ENCODE assay signal across 8 cellular contexts in the genomic region with DNA sequence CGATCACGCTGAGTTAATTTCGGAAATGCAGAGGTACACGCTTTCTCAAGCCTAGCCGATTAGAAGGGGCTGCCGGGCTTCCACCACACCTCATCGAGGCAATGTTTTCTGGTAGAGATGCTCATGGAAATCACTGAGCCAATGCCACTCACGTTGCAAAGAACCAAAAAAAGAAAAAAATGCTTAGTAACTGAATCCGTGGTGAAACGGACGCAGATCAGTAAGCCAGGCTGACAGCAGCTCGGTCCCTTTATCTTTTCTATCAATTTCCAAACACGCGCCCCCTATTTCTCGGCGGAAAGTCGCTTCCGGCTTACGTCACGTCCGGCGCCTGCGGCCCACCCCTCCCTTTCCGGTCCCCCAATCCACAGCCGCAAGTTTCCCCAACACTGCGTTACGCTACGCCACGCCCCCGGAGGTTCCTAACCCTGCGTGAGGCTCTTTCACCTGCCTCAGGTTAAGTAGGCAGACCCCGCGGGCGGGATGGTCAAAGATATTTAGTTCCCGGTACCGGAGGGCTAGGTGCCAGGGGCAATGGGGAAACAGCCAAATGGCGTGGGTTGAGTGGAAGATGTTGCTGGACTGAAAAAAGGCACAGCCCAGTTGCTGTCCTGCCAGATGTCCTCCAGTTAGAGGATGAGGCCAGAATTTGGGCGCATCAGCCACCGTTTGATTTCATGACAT. TPM values are rescaled to one million over a fixed set of nuclear protein-coding genes. Genes with fewer than 3 reads are reported as not detected.
DNase-seq lines count a peak whose midpoint lies in the region; ATAC-seq and TF ChIP-seq lines count a peak whose summit lies in the region.

NSUN6 (minus strand) TSS at position 264 of the 684 bp plus-strand sequence. CDS start 384 bp downstream, outside the sequence.

- DNase-seq in GM10266 (ENCODE audit: extremely low spot score) (peak; percentile 78), NCI-H1092 (lab: John Stamatoyannopoulos, UW) (peak; percentile 53), SW 1271 (lab: John Stamatoyannopoulos, UW) (peak; percentile 16 to 78), cardiac muscle cell (ENCODE audit: low read depth in 1 of 2, low spot score in 1 of 2) (peak; percentile 89 to 90), transverse colon (peak; percentile 94)
- DNase-seq in activated naive CD8-positive, alpha-beta T cell treated with anti-CD3 and anti-CD28 coated beads, Interleukin-2, amount 10 ng/mL, durations not matched to agents 7 days and 5 days = peak; percentile 91

- H3K79me2 ChIP-seq in parathyroid adenoma = no peaks in the 10 kb centered on the region

- peak within 1 kb of the TSS; percentile 95 for H3K27ac Mint-ChIP-seq in activated naive CD8-positive, alpha-beta T cell treated with anti-CD3 and anti-CD28 coated beads, Interleukin-2, amount 10 ng/mL, durations not matched to agents 7 days and 5 days

- H3K27ac ChIP-seq in cardiac muscle cell = peak within 1 kb of the TSS; percentile 82
- peak within 1 kb of the TSS; percentile 85 for H3K27ac ChIP-seq in parathyroid adenoma
- peak within 1 kb of the TSS; percentile 87 to 89 (median 88) for H3K27ac ChIP-seq in transverse colon

- peak within 1 kb of the TSS; percentile 11 for H3K9ac ChIP-seq in parathyroid adenoma

- no peaks in the 10 kb centered on the region for H3K27me3 ChIP-seq in cardiac muscle cell
- H3K27me3 ChIP-seq in parathyroid adenoma (ENCODE audit: control insufficient read depth, insufficient read depth, low read length) = no peaks in the 10 kb centered on the region
- H3K27me3 ChIP-seq in transverse colon = no peaks in the 10 kb centered on the region

- H3K36me3 Mint-ChIP-seq in activated naive CD8-positive, alpha-beta T cell treated with anti-CD3 and anti-CD28 coated beads, Interleukin-2, amount 10 ng/mL, durations not matched to agents 7 days and 5 days = peaks cover 11% of the 10 kb centered on the region

- POLR2A ChIA-PET in activated naive CD8-positive, alpha-beta T cell treated with anti-CD3 and anti-CD28 coated beads, Interleukin-2, amount 10 ng/mL, durations not matched to agents 7 days and 5 days (lab: Charles Lee) = interaction anchor here (2.8 kb wide), 1 partner anchor 8 kb away, joined by 25 read pairs; the partner anchor contains the start of gene ARL5B

- H3K9me3 ChIP-seq in cardiac muscle cell (ENCODE audit: low read depth) (no peaks in the 10 kb centered on the region), parathyroid adenoma (ENCODE audit: control insufficient read depth, low read length) (no peaks in the 10 kb centered on the region), transverse colon (no peaks in the 10 kb centered on the region)

- H3K36me3 ChIP-seq in cardiac muscle cell (no peaks in the 10 kb centered on the region), parathyroid adenoma (ENCODE audit: control insufficient read depth, insufficient read depth, low read length) (no peaks in the 10 kb centered on the region), transverse colon (no peaks in the 10 kb centered on the region)

- peak within 1 kb of the TSS; percentile 84 for H3K4me3 ChIP-seq in cardiac muscle cell
- peak within 1 kb of the TSS; percentile 92 for H3K4me3 ChIP-seq in parathyroid adenoma (ENCODE audit: low read depth, low read length)
- H3K4me3 ChIP-seq in transverse colon = peak within 1 kb of the TSS; percentile 53 to 81 (median 62)

- peak within 1 kb of the TSS; percentile 95 for H3K4me2 ChIP-seq in parathyroid adenoma (ENCODE audit: low read length)

- peak within 1 kb of the TSS; percentile 81 for H2AFZ ChIP-seq in parathyroid adenoma

- H3K9me3 Mint-ChIP-seq in activated naive CD8-positive, alpha-beta T cell treated with anti-CD3 and anti-CD28 coated beads, Interleukin-2, amount 10 ng/mL, durations not matched to agents 7 days and 5 days = no peaks in the 10 kb centered on the region

- in situ Hi-C loops in transverse colon (cut with MboI; ENCODE audit: low pct_ligation_motif_present in 1 of 4, low pct_unique_long_range_greater_than_20kb in 1 of 4, low sequenced_read_pairs in 3 of 4) = no loop called here

- H3K27me3 Mint-ChIP-seq in activated naive CD8-positive, alpha-beta T cell treated with anti-CD3 and anti-CD28 coated beads, Interleukin-2, amount 10 ng/mL, durations not matched to agents 7 days and 5 days = no peaks in the 10 kb centered on the region

- intact Hi-C loops in transverse colon (cut with DNase I; ENCODE audit: low total_unique reads) = loop anchor here (2.0 kb wide), 1 partner anchor 35 kb away; no protein-coding TSS in a partner anchor

- H3K4me1 ChIP-seq in cardiac muscle cell (ENCODE audit: low read depth) = peaks cover 8% of the 10 kb centered on the region
- H3K4me1 ChIP-seq in parathyroid adenoma = peaks cover 11% of the 10 kb centered on the region
- peaks cover 7 to 28% (median 14%) of the 10 kb centered on the region in 4 donors for H3K4me1 ChIP-seq in transverse colon

- ATAC-seq in HG02571 (IDR thresholded peaks at IDR 0.05; ENCODE audit: unreplicated experiment) = peak; percentile 99
- peak; percentile 93 for ATAC-seq in activated naive CD8-positive, alpha-beta T cell treated with anti-CD3 and anti-CD28 coated beads, Interleukin-2, amount 10 ng/mL, durations not matched to agents 7 days and 5 days (ENCODE audit: low read depth)

- TF ChIP-seq CTCF in GM10266 (IDR thresholded peaks at IDR 0.05; ENCODE audit: control insufficient read depth, insufficient read depth, low read depth, missing control alignments) = no peak
- TF ChIP-seq CTCF in cardiac muscle cell (IDR thresholded peaks at IDR 0.05; ENCODE audit: low read depth, low read length) = no peak
- TF ChIP-seq CTCF in parathyroid adenoma (IDR thresholded peaks at IDR 0.05) = no peak
- peak in 2 of 5 experiments; percentile 16 to 28 for TF ChIP-seq CTCF in transverse colon (IDR thresholded peaks at IDR 0.05)

- H3K4me1 Mint-ChIP-seq in activated naive CD8-positive, alpha-beta T cell treated with anti-CD3 and anti-CD28 coated beads, Interleukin-2, amount 10 ng/mL, durations not matched to agents 7 days and 5 days = peaks cover 31% of the 10 kb centered on the region

- peak within 1 kb of the TSS; percentile 96 for H3K4me3 Mint-ChIP-seq in activated naive CD8-positive, alpha-beta T cell treated with anti-CD3 and anti-CD28 coated beads, Interleukin-2, amount 10 ng/mL, durations not matched to agents 7 days and 5 days

- TF ChIP-seq EP300 in transverse colon (IDR thresholded peaks at IDR 0.05; ENCODE audit: low read depth) = no peak

- 0% methylated on average over 7 to 39 of the region's 39 CpGs for WGBS in transverse colon (ENCODE audit: low coverage in 1 of 2), 2 donors

- peak; percentile 77 for TF ChIP-seq POLR2A in transverse colon (IDR thresholded peaks at IDR 0.05)

RNA-seq across cellular contexts. Expression of gene NSUN6, which starts in this region (rescaled TPM):
- total RNA-seq in activated naive CD8-positive, alpha-beta T cell treated with anti-CD3 and anti-CD28 coated beads, Interleukin-2, amount 10 ng/mL, durations not matched to agents 7 days and 5 days = 10 to 100 TPM; 23.2 to 26.5 TPM
- total RNA-seq in cardiac muscle cell (7.3 and 11.4 TPM in 2 replicates), transverse colon (10 to 100 TPM in 3 of 4 donors, 1 to 10 TPM in 1; 8.6 to 69.3 (median 15.4) TPM)
- 15.4 and 26.1 TPM in 2 replicates for polyA plus RNA-seq in cardiac muscle cell

Comparison
In these comparisons a context has a peak if more than half of its experiments do, and no peak if none do; other contexts are left out.
1. Peak in every context shown above with its lines: DNase-seq, ATAC-seq, H3K4me3 ChIP-seq and H3K27ac ChIP-seq.